ENCODE assay signal across 2 cellular contexts in the genomic region with DNA sequence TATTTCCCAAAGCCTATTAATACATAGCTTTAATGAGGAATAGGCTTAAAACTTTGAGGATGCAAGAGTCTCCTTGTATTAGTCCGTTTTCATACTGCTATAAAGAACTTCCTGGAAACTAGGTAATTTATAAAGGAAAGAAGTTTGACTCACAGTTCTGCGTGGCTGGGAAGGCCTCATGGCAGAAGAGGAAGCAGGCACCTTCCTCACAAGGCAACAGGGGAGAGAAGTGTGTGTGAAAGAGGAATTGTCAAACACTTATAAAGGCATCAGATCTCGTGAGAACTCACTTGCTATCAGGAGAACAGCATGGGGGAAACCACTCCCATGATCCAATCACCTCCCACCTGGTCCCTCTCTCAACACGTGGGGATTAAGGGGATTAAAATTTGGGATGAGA.
TF ChIP-seq lines count a peak whose summit lies in the region.

No MANE protein-coding gene starts in this region.

TF ChIP-seq in K562, 482 proteins besides CTCF, POLR2A, EP300 and RAD21:
- TF ChIP-seq MYBL2 (IDR thresholded peaks at IDR 0.05; ENCODE audit: low read depth) (no peak), MYBL2 (CRISPR knock-in tag; IDR thresholded peaks at IDR 0.05; ENCODE audit: borderline replicate concordance) (no peak), ZNF41 (CRISPR knock-in tag; conservative IDR thresholded peaks at IDR 0.05) (no peak), DACH1 (IDR thresholded peaks at IDR 0.05; ENCODE audit: partially characterized antibody) (no peak), MEF2D (tag; conservative IDR thresholded peaks at IDR 0.05; ENCODE audit: low read depth) (no peak), HDAC1 (IDR thresholded peaks at IDR 0.05) (no peak), CHD2 (IDR thresholded peaks at IDR 0.05; ENCODE audit: low read depth, low read length) (peak; percentile 62; the same call in 1 of the 2 replicates), ARID1B (IDR thresholded peaks at IDR 0.05) (no peak), HNRNPL (IDR thresholded peaks at IDR 0.05; ENCODE audit: low read depth, low read length) (no peak)

TF ChIP-seq in SK-N-SH treated with all-trans-retinoic acid at 6 μM for 48 hours, 23 proteins besides CTCF, POLR2A, EP300 and RAD21 (continued from another document):
- TF ChIP-seq ZNF70 (CRISPR knock-in tag; IDR thresholded peaks at IDR 0.05) (no peak), ISL1 (CRISPR knock-in tag; IDR thresholded peaks at IDR 0.05) (no peak), ZC3H10 (CRISPR knock-in tag; IDR thresholded peaks at IDR 0.05) (no peak)
- TF ChIP-seq, protein P1, sequence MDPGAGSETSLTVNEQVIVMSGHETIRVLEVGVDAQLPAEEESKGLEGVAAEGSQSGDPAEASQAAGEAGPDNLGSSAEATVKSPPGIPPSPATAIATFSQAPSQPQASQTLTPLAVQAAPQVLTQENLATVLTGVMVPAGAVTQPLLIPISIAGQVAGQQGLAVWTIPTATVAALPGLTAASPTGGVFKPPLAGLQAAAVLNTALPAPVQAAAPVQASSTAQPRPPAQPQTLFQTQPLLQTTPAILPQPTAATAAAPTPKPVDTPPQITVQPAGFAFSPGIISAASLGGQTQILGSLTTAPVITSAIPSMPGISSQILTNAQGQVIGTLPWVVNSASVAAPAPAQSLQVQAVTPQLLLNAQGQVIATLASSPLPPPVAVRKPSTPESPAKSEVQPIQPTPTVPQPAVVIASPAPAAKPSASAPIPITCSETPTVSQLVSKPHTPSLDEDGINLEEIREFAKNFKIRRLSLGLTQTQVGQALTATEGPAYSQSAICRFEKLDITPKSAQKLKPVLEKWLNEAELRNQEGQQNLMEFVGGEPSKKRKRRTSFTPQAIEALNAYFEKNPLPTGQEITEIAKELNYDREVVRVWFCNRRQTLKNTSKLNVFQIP (CRISPR knock-in tag; IDR thresholded peaks at IDR 0.05; ENCODE audit: borderline replicate concordance, low read depth): no peak
